In genomic region chr3:184156522-184156955, GRCh38 we compare ENCODE assay signal across 1 cellular context.
TF ChIP-seq lines count a peak whose summit lies in the region.

No MANE protein-coding gene starts in this region.

TF ChIP-seq in HepG2, 621 proteins besides CTCF, POLR2A, EP300 and RAD21 (continued from another document and continues in another):
- TF ChIP-seq, protein P1, sequence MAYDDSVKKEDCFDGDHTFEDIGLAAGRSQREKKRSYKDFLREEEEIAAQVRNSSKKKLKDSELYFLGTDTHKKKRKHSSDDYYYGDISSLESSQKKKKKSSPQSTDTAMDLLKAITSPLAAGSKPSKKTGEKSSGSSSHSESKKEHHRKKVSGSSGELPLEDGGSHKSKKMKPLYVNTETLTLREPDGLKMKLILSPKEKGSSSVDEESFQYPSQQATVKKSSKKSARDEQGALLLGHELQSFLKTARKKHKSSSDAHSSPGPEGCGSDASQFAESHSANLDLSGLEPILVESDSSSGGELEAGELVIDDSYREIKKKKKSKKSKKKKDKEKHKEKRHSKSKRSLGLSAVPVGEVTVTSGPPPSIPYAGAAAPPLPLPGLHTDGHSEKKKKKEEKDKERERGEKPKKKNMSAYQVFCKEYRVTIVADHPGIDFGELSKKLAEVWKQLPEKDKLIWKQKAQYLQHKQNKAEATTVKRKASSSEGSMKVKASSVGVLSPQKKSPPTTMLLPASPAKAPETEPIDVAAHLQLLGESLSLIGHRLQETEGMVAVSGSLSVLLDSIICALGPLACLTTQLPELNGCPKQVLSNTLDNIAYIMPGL (CRISPR knock-in tag; IDR thresholded peaks at IDR 0.05; ENCODE audit: borderline replicate concordance in 1 of 2, low read depth in 1 of 2), result peak in 1 of 2 experiments; percentile 71; a peak in 2 of 4 replicates
- TF ChIP-seq MED13 (CRISPR knock-in tag; IDR thresholded peaks at IDR 0.05) (no peak), ZNF572 (CRISPR knock-in tag; IDR thresholded peaks at IDR 0.05) (no peak), ZSCAN9 (CRISPR knock-in tag; IDR thresholded peaks at IDR 0.05; ENCODE audit: borderline replicate concordance) (no peak), TEAD3 (CRISPR knock-in tag; optimal IDR thresholded peaks at IDR 0.05; ENCODE audit: borderline replicate concordance) (peak; percentile 45), CC2D1A (CRISPR knock-in tag; IDR thresholded peaks at IDR 0.05) (no peak), ZNF547 (CRISPR knock-in tag; IDR thresholded peaks at IDR 0.05) (0 out of 2 replicates have a peak, but pooled peaks have one; percentile 30), CCDC6 (CRISPR knock-in tag; IDR thresholded peaks at IDR 0.05) (0 out of 2 replicates have a peak, but pooled peaks have one; percentile 42), GABPA (IDR thresholded peaks at IDR 0.05; ENCODE audit: low read depth, low read length) (no peak), GABPA (CRISPR knock-in tag; IDR thresholded peaks at IDR 0.05; ENCODE audit: low read depth) (peak; percentile 57; the same call in 1 of the 2 replicates), ZSCAN22 (CRISPR knock-in tag; IDR thresholded peaks at IDR 0.05) (no peak), DMAP1 (CRISPR knock-in tag; IDR thresholded peaks at IDR 0.05) (no peak), ZNF558 (CRISPR knock-in tag; IDR thresholded peaks at IDR 0.05; ENCODE audit: borderline replicate concordance) (peak; percentile 34; the same call in 1 of the 2 replicates), ZSCAN31 (CRISPR knock-in tag; IDR thresholded peaks at IDR 0.05; ENCODE audit: low read depth) (no peak), THAP11 (CRISPR knock-in tag; IDR thresholded peaks at IDR 0.05) (peak; percentile 68), ZNF598 (CRISPR knock-in tag; IDR thresholded peaks at IDR 0.05; ENCODE audit: borderline replicate concordance) (0 out of 2 replicates have a peak, but pooled peaks have one; percentile 44), SALL2 (CRISPR knock-in tag; IDR thresholded peaks at IDR 0.05) (0 out of 2 replicates have a peak, but pooled peaks have one; percentile 53), ZNF616 (CRISPR knock-in tag; IDR thresholded peaks at IDR 0.05; ENCODE audit: low read depth) (no peak), TARDBP (CRISPR knock-in tag; IDR thresholded peaks at IDR 0.05) (peak; percentile 41; the same call in 1 of the 2 replicates), SPEN (CRISPR knock-in tag; IDR thresholded peaks at IDR 0.05; ENCODE audit: low read depth) (peak; percentile 50; the same call in 1 of the 2 replicates), SOX13 (IDR thresholded peaks at IDR 0.05) (no peak), SOX13 (CRISPR knock-in tag; conservative IDR thresholded peaks at IDR 0.05 in 1 of 2, IDR thresholded peaks at IDR 0.05 in 1 of 2) (peak in 1 of 2 experiments; percentile 26; a peak in 1 of 4 replicates), YEATS2 (CRISPR knock-in tag; IDR thresholded peaks at IDR 0.05; ENCODE audit: borderline replicate concordance) (0 out of 2 replicates have a peak, but pooled peaks have one; percentile 29), ZNF275 (CRISPR knock-in tag; IDR thresholded peaks at IDR 0.05; ENCODE audit: borderline replicate concordance) (no peak), MEIS1 (CRISPR knock-in tag; IDR thresholded peaks at IDR 0.05; ENCODE audit: borderline replicate concordance) (no peak), ZNF704 (CRISPR knock-in tag; IDR thresholded peaks at IDR 0.05; ENCODE audit: borderline replicate concordance) (0 out of 2 replicates have a peak, but pooled peaks have one; percentile 21), SP2 (CRISPR knock-in tag; IDR thresholded peaks at IDR 0.05) (no peak), ZMAT5 (CRISPR knock-in tag; IDR thresholded peaks at IDR 0.05; ENCODE audit: borderline replicate concordance, low read depth) (no peak), STAG1 (CRISPR knock-in tag; IDR thresholded peaks at IDR 0.05) (no peak), THAP8 (CRISPR knock-in tag; IDR thresholded peaks at IDR 0.05; ENCODE audit: borderline replicate concordance) (no peak), TOPORS (CRISPR knock-in tag; IDR thresholded peaks at IDR 0.05) (0 out of 2 replicates have a peak, but pooled peaks have one; percentile 59), FOXP4 (CRISPR knock-in tag; IDR thresholded peaks at IDR 0.05) (peak; percentile 16; the same call in 1 of the 2 replicates), CHD2 (IDR thresholded peaks at IDR 0.05; ENCODE audit: low read depth, low read length) (no peak), ZNF775 (CRISPR knock-in tag; IDR thresholded peaks at IDR 0.05; ENCODE audit: borderline replicate concordance) (0 out of 2 replicates have a peak, but pooled peaks have one; percentile 68), SIX4 (CRISPR knock-in tag; IDR thresholded peaks at IDR 0.05) (no peak), ZNF24 (IDR thresholded peaks at IDR 0.05) (no peak)
- TF ChIP-seq, protein P2, sequence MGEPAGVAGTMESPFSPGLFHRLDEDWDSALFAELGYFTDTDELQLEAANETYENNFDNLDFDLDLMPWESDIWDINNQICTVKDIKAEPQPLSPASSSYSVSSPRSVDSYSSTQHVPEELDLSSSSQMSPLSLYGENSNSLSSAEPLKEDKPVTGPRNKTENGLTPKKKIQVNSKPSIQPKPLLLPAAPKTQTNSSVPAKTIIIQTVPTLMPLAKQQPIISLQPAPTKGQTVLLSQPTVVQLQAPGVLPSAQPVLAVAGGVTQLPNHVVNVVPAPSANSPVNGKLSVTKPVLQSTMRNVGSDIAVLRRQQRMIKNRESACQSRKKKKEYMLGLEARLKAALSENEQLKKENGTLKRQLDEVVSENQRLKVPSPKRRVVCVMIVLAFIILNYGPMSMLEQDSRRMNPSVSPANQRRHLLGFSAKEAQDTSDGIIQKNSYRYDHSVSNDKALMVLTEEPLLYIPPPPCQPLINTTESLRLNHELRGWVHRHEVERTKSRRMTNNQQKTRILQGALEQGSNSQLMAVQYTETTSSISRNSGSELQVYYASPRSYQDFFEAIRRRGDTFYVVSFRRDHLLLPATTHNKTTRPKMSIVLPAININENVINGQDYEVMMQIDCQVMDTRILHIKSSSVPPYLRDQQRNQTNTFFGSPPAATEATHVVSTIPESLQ (CRISPR knock-in tag; conservative IDR thresholded peaks at IDR 0.05), result 0 out of 2 replicates have a peak, but pooled peaks have one; percentile 12
- TF ChIP-seq, protein P3, sequence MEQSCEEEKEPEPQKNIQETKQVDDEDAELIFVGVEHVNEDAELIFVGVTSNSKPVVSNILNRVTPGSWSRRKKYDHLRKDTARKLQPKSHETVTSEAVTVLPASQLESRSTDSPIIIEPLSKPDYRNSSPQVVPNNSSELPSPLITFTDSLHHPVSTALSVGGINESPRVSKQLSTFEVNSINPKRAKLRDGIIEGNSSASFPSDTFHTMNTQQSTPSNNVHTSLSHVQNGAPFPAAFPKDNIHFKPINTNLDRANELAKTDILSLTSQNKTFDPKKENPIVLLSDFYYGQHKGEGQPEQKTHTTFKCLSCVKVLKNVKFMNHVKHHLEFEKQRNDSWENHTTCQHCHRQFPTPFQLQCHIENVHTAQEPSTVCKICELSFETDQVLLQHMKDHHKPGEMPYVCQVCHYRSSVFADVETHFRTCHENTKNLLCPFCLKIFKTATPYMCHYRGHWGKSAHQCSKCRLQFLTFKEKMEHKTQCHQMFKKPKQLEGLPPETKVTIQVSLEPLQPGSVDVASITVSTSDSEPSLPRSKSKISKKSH (CRISPR knock-in tag; IDR thresholded peaks at IDR 0.05; ENCODE audit: borderline replicate concordance), result no peak
- TF ChIP-seq, protein P4, sequence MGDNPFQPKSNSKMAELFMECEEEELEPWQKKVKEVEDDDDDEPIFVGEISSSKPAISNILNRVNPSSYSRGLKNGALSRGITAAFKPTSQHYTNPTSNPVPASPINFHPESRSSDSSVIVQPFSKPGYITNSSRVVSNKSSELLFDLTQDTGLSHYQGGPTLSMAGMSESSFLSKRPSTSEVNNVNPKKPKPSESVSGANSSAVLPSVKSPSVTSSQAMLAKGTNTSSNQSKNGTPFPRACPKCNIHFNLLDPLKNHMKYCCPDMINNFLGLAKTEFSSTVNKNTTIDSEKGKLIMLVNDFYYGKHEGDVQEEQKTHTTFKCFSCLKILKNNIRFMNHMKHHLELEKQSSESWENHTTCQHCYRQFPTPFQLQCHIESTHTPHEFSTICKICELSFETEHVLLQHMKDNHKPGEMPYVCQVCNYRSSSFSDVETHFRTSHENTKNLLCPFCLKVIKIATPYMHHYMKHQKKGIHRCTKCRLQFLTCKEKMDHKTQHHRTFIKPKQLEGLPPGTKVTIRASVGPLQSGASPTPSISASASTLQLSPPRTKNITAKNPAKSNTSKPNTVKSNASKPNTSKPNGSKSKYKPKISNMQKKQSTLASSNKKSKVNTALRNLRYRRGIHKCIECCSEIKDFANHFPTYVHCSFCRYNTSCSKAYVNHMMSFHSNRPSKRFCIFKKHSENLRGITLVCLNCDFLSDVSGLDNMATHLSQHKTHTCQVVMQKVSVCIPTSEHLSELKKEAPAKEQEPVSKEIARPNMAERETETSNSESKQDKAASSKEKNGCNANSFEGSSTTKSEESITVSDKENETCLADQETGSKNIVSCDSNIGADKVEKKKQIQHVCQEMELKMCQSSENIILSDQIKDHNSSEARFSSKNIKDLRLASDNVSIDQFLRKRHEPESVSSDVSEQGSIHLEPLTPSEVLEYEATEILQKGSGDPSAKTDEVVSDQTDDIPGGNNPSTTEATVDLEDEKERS (CRISPR knock-in tag; IDR thresholded peaks at IDR 0.05), result peak; percentile 51; the same call in 1 of the 2 replicates
- TF ChIP-seq, protein P5, sequence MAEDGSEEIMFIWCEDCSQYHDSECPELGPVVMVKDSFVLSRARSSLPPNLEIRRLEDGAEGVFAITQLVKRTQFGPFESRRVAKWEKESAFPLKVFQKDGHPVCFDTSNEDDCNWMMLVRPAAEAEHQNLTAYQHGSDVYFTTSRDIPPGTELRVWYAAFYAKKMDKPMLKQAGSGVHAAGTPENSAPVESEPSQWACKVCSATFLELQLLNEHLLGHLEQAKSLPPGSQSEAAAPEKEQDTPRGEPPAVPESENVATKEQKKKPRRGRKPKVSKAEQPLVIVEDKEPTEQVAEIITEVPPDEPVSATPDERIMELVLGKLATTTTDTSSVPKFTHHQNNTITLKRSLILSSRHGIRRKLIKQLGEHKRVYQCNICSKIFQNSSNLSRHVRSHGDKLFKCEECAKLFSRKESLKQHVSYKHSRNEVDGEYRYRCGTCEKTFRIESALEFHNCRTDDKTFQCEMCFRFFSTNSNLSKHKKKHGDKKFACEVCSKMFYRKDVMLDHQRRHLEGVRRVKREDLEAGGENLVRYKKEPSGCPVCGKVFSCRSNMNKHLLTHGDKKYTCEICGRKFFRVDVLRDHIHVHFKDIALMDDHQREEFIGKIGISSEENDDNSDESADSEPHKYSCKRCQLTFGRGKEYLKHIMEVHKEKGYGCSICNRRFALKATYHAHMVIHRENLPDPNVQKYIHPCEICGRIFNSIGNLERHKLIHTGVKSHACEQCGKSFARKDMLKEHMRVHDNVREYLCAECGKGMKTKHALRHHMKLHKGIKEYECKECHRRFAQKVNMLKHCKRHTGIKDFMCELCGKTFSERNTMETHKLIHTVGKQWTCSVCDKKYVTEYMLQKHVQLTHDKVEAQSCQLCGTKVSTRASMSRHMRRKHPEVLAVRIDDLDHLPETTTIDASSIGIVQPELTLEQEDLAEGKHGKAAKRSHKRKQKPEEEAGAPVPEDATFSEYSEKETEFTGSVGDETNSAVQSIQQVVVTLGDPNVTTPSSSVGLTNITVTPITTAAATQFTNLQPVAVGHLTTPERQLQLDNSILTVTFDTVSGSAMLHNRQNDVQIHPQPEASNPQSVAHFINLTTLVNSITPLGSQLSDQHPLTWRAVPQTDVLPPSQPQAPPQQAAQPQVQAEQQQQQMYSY (CRISPR knock-in tag; IDR thresholded peaks at IDR 0.05), result no peak
